In the genomic region with DNA sequence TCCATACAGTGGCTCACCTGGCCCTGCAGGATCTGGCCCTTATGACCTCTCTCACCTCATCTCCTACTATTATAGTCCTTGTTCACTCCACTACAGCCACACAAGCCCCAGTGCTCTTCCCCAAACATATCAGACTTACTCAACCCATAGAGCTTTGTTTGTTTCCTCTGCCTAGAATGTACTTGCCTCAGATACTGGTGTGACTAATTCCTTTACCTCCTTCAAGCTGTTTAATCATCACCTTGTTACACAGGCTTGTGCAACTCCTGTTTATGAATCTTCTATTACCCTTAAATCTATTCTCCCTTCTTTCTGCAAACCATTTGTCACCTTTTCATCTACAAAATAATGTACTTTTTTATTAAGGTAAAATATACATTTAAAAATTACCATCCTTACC, we compare ENCODE assay signal across 19 cellular contexts. TPM values are rescaled to one million over a fixed set of nuclear protein-coding genes. Genes with fewer than 3 reads are reported as not detected.
"Had no signal": no experiment of that assay in that cellular context is flagged by ENCODE, and none has a peak within 500 bp of the region (broad histone marks: within the 10 kb centered on the region; RNA-seq: fewer than 3 reads in every experiment).

No MANE protein-coding gene starts in this region.

- H3K4me1 ChIP-seq: esophagus muscularis mucosa, suprapubic skin, upper lobe of left lung had no signal

- H3K4me3 Mint-ChIP-seq: activated B cell treated with CpG ODN at 0.5 μM for 24 hours; activated CD4-positive, alpha-beta T cell treated with anti-CD3 and anti-CD28 coated beads, Interleukin-2, amount 10 ng/mL, durations not matched to agents 7 days and 5 days; activated naive CD8-positive, alpha-beta T cell had no signal

- H3K4me1 Mint-ChIP-seq: activated B cell treated with CpG ODN at 0.5 μM for 24 hours; activated CD4-positive, alpha-beta T cell treated with anti-CD3 and anti-CD28 coated beads, Interleukin-2, amount 10 ng/mL, durations not matched to agents 7 days and 5 days had no signal

- H3K27ac ChIP-seq: brain microvascular endothelial cell, esophagus muscularis mucosa, suprapubic skin, upper lobe of left lung had no signal

- H3K27ac Mint-ChIP-seq: activated B cell treated with CpG ODN at 0.5 μM for 24 hours; activated CD4-positive, alpha-beta T cell treated with anti-CD3 and anti-CD28 coated beads, Interleukin-2, amount 10 ng/mL, durations not matched to agents 7 days and 5 days; activated naive CD8-positive, alpha-beta T cell had no signal

- H3K4me3 ChIP-seq: esophagus muscularis mucosa, suprapubic skin, upper lobe of left lung had no signal

- ATAC-seq: stimulated activated naive CD8-positive, alpha-beta T cell treated with anti-CD3 and anti-CD28 coated beads, Interleukin-15, Interleukin-2, amounts not matched to agents 100 U/mL and 50 U/mL, for 24 hours had no signal

- H3K27me3 ChIP-seq: brain microvascular endothelial cell, upper lobe of left lung had no signal

- DNase-seq: activated B cell treated with CpG ODN at 0.5 μM for 24 hours; activated CD4-positive, alpha-beta T cell treated with anti-CD3 and anti-CD28 coated beads, Interleukin-2, amount 10 ng/mL, durations not matched to agents 7 days and 5 days; activated gamma-delta T cell; brain microvascular endothelial cell; dermis blood vessel endothelial cell; glutamatergic neuron; mesendoderm; stimulated activated CD4-positive, alpha-beta T cell treated with anti-CD3 and anti-CD28 coated beads, Interleukin-12 subunit alpha, Interleukin-12 subunit beta, amount 100 ng/mL, for 4 hours; stimulated activated CD4-positive, alpha-beta T cell treated with anti-CD3 and anti-CD28 coated beads, Interleukin-2, amount 100 ng/mL, for 48 hours; stimulated activated naive CD8-positive, alpha-beta T cell treated with anti-CD3 and anti-CD28 coated beads, Interleukin-15, Interleukin-2, amounts not matched to agents 100 U/mL and 50 U/mL, for 24 hours; upper lobe of left lung had no signal

- H3K36me3 ChIP-seq: brain microvascular endothelial cell, esophagus muscularis mucosa, suprapubic skin, upper lobe of left lung had no signal

RNA-seq across cellular contexts. Expression of gene DEFB125, which starts 3.2 kb away (rescaled TPM):
- total RNA-seq: activated B cell treated with CpG ODN at 0.5 μM for 24 hours; activated CD4-positive, alpha-beta T cell treated with anti-CD3 and anti-CD28 coated beads, Interleukin-2, amount 10 ng/mL, durations not matched to agents 7 days and 5 days; cerebellum; dermis blood vessel endothelial cell; esophagus muscularis mucosa; fibroblast of villous mesenchyme; osteoblast; suprapubic skin; T-helper 1 cell treated with Interleukin-12 subunit alpha and Interleukin-12 subunit beta and Interleukin-4 antibody, amounts not matched to agents 30 ng/mL and 1 ng/mL, for 36 hours; upper lobe of left lung had no signal
- polyA plus RNA-seq: neural cell had no signal

RNA-seq across cellular contexts. Expression of gene DEFB126, which starts 51.7 kb away (rescaled TPM):
- total RNA-seq: activated B cell treated with CpG ODN at 0.5 μM for 24 hours; activated CD4-positive, alpha-beta T cell treated with anti-CD3 and anti-CD28 coated beads, Interleukin-2, amount 10 ng/mL, durations not matched to agents 7 days and 5 days; cerebellum; dermis blood vessel endothelial cell; esophagus muscularis mucosa; fibroblast of villous mesenchyme; osteoblast; suprapubic skin; T-helper 1 cell treated with Interleukin-12 subunit alpha and Interleukin-12 subunit beta and Interleukin-4 antibody, amounts not matched to agents 30 ng/mL and 1 ng/mL, for 36 hours; upper lobe of left lung had no signal
- polyA plus RNA-seq: neural cell had no signal
